24 cellular contexts compared by ENCODE assay signal in genomic region chr3:196992461-196993065, GRCh38.
"Had no signal": no experiment of that assay in that cellular context is flagged by ENCODE, and none has a peak within 500 bp of the region (broad histone marks: within the 10 kb centered on the region; RNA-seq: fewer than 3 reads in every experiment).

No MANE protein-coding gene starts in this region.

- H3K27me3 ChIP-seq: body of pancreas, cardiac muscle cell, gastrocnemius medialis, neural progenitor cell, transverse colon, uterus had no signal

- H2AFZ ChIP-seq: neural progenitor cell had no signal

- ATAC-seq: activated naive CD8-positive, alpha-beta T cell treated with anti-CD3 and anti-CD28 coated beads, Interleukin-2, amount 50 U/mL, for 24 hours; activated T-cell treated with anti-CD3 and anti-CD28 coated beads, Interleukin-2, amount 50 U/mL, for 72 hours; body of pancreas; effector memory CD8-positive, alpha-beta T cell; esophagus mucosa; left colon; lower lobe of right lung; stimulated activated memory B cell treated with anti-CD40 and anti-IgM and Interleukin-4, amounts not matched to agents 10 μg/mL and 1 μg/mL and 100 μg/mL, for 72 hours had no signal

- H3K4me1 Mint-ChIP-seq: activated naive CD8-positive, alpha-beta T cell treated with anti-CD3 and anti-CD28 coated beads, Interleukin-2, amount 50 U/mL, for 24 hours; naive B cell; stimulated activated memory B cell treated with anti-CD40 and anti-IgM and Interleukin-4, amounts not matched to agents 10 μg/mL and 1 μg/mL and 100 μg/mL, for 72 hours had no signal

- H3K27me3 Mint-ChIP-seq: activated naive CD8-positive, alpha-beta T cell treated with anti-CD3 and anti-CD28 coated beads, Interleukin-2, amount 50 U/mL, for 24 hours had no signal

- H3K4me2 ChIP-seq: neural progenitor cell had no signal

- DNase-seq: activated CD4-positive, alpha-beta T cell treated with anti-CD3 and anti-CD28 coated beads for 1 hour; activated CD8-positive, alpha-beta memory T cell treated with anti-CD3 and anti-CD28 coated beads, Interleukin-2, amount 50 U/mL, for 48 hours; activated effector memory CD4-positive, alpha-beta T cell treated with Interleukin-2 at 50 U/mL for 16 hours; activated naive CD4-positive, alpha-beta T cell treated with anti-CD3 and anti-CD28 coated beads for 36 hours; activated naive CD8-positive, alpha-beta T cell treated with anti-CD3 and anti-CD28 coated beads, Interleukin-2, amount 50 U/mL, for 24 hours; activated T-cell treated with anti-CD3 and anti-CD28 coated beads, Interleukin-2, amount 50 U/mL, for 72 hours; body of pancreas; effector memory CD8-positive, alpha-beta T cell; lower lobe of right lung; mesendoderm; naive B cell; stimulated activated CD4-positive, alpha-beta T cell treated with anti-CD3 and anti-CD28 coated beads, Interleukin-2, amount 100 ng/mL, for 24 hours; stomach; transverse colon; uterus had no signal

- H3K4me3 Mint-ChIP-seq: activated naive CD4-positive, alpha-beta T cell treated with anti-CD3 and anti-CD28 coated beads for 36 hours; activated naive CD8-positive, alpha-beta T cell treated with anti-CD3 and anti-CD28 coated beads, Interleukin-2, amount 50 U/mL, for 24 hours; activated T-cell treated with anti-CD3 and anti-CD28 coated beads, Interleukin-2, amount 50 U/mL, for 72 hours; effector memory CD8-positive, alpha-beta T cell; naive B cell; neural progenitor cell; stimulated activated memory B cell treated with anti-CD40 and anti-IgM and Interleukin-4, amounts not matched to agents 10 μg/mL and 1 μg/mL and 100 μg/mL, for 72 hours had no signal

- H3K36me3 ChIP-seq: cardiac muscle cell, gastrocnemius medialis, lower lobe of right lung, neural progenitor cell, prostate gland, stomach, transverse colon, uterus had no signal

- H3K9me3 Mint-ChIP-seq: activated naive CD4-positive, alpha-beta T cell treated with anti-CD3 and anti-CD28 coated beads for 36 hours; activated naive CD8-positive, alpha-beta T cell treated with anti-CD3 and anti-CD28 coated beads, Interleukin-2, amount 50 U/mL, for 24 hours; activated T-cell treated with anti-CD3 and anti-CD28 coated beads, Interleukin-2, amount 50 U/mL, for 72 hours; effector memory CD8-positive, alpha-beta T cell; naive B cell; neural progenitor cell; stimulated activated memory B cell treated with anti-CD40 and anti-IgM and Interleukin-4, amounts not matched to agents 10 μg/mL and 1 μg/mL and 100 μg/mL, for 72 hours had no signal

- H3K27ac ChIP-seq: body of pancreas, cardiac muscle cell, gastrocnemius medialis, lower lobe of right lung, neural progenitor cell, prostate gland, skin epidermis, stomach, transverse colon, uterus, VCaP had no signal

- H3K9me3 ChIP-seq: body of pancreas, gastrocnemius medialis, lower lobe of right lung, prostate gland, stomach, transverse colon, uterus had no signal

- H3K4me1 ChIP-seq: lower lobe of right lung, prostate gland, stomach, uterus had no signal

- H3K4me3 ChIP-seq: body of pancreas, cardiac muscle cell, gastrocnemius medialis, lower lobe of right lung, neural progenitor cell, prostate gland, skin epidermis, stomach, transverse colon, uterus had no signal

- H3K27ac Mint-ChIP-seq: activated naive CD4-positive, alpha-beta T cell treated with anti-CD3 and anti-CD28 coated beads for 36 hours; activated naive CD8-positive, alpha-beta T cell treated with anti-CD3 and anti-CD28 coated beads, Interleukin-2, amount 50 U/mL, for 24 hours; activated T-cell treated with anti-CD3 and anti-CD28 coated beads, Interleukin-2, amount 50 U/mL, for 72 hours; effector memory CD8-positive, alpha-beta T cell; naive B cell; neural progenitor cell; stimulated activated memory B cell treated with anti-CD40 and anti-IgM and Interleukin-4, amounts not matched to agents 10 μg/mL and 1 μg/mL and 100 μg/mL, for 72 hours had no signal

- H3K36me3 Mint-ChIP-seq: naive B cell; neural progenitor cell; stimulated activated memory B cell treated with anti-CD40 and anti-IgM and Interleukin-4, amounts not matched to agents 10 μg/mL and 1 μg/mL and 100 μg/mL, for 72 hours had no signal

- H3K9ac ChIP-seq: neural progenitor cell had no signal
